ENCODE assay signal across 31 cellular contexts in the genomic region with DNA sequence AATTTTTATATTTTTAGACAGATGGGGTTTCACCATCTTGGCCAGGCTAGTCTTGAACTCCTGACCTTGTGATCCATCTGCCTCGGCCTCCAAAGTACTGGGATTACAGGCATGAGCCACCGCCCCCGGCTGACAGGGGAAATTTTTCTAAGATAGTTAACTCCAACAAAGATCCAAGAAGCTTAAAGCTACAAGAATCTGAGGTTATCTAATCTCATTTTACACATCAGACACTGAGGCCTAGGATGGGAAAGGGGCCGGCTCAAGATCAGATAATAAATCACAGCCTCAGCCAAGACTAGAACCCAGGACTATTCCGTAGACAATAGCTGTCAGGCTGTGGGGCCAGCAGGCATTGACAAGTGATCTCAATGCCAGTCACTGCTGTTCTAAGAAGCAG.
"Had no signal": no experiment of that assay in that cellular context is flagged by ENCODE, and none has a peak within 500 bp of the region (broad histone marks: within the 10 kb centered on the region; RNA-seq: fewer than 3 reads in every experiment).

No MANE protein-coding gene starts in this region.

- H3K27me3 Mint-ChIP-seq: activated CD4-positive, alpha-beta T cell treated with anti-CD3 and anti-CD28 coated beads for 36 hours; activated CD4-positive, alpha-beta T cell treated with anti-CD3 and anti-CD28 coated beads, Interleukin-2, amount 10 ng/mL, durations not matched to agents 7 days and 5 days; activated naive CD4-positive, alpha-beta T cell treated with anti-CD3 and anti-CD28 coated beads, Interleukin-2, amount 50 U/mL, for 24 hours; activated naive CD8-positive, alpha-beta T cell treated with anti-CD3 and anti-CD28 coated beads, Interleukin-2, amount 10 ng/mL, durations not matched to agents 7 days and 5 days; activated T-cell treated with anti-CD3 and anti-CD28 coated beads, Interleukin-2, amount 50 U/mL, for 24 hours; T-cell had no signal

- ATAC-seq: activated CD4-positive, alpha-beta T cell treated with anti-CD3 and anti-CD28 coated beads for 36 hours; activated CD4-positive, CD25-positive, alpha-beta regulatory T cell treated with anti-CD3 and anti-CD28 coated beads, Interleukin-2, amount 50 U/mL, for 24 hours; activated CD8-positive, alpha-beta T cell treated with anti-CD3 and anti-CD28 coated beads, Interleukin-2, amount 10 ng/mL, durations not matched to agents 7 days and 5 days; body of pancreas; K562; Panc1; SK-N-SH treated with all-trans-retinoic acid at 6 μM for 48 hours; T-cell had no signal

- H3K27ac ChIP-seq: body of pancreas, breast epithelium, SJSA1 had no signal

- H3K4me1 Mint-ChIP-seq: activated naive CD8-positive, alpha-beta T cell treated with anti-CD3 and anti-CD28 coated beads, Interleukin-2, amount 10 ng/mL, durations not matched to agents 7 days and 5 days had no signal

- H3K9me3 Mint-ChIP-seq: activated CD4-positive, alpha-beta T cell treated with anti-CD3 and anti-CD28 coated beads, Interleukin-2, amount 10 ng/mL, durations not matched to agents 7 days and 5 days; activated naive CD4-positive, alpha-beta T cell treated with anti-CD3 and anti-CD28 coated beads, Interleukin-2, amount 50 U/mL, for 24 hours; activated naive CD8-positive, alpha-beta T cell treated with anti-CD3 and anti-CD28 coated beads, Interleukin-2, amount 10 ng/mL, durations not matched to agents 7 days and 5 days; activated T-cell treated with anti-CD3 and anti-CD28 coated beads, Interleukin-2, amount 50 U/mL, for 24 hours; activated T-helper 2 cell treated with anti-CD3 and anti-CD28 coated beads, Interferon-gamma antibody, Interleukin-2, Interleukin-4, amounts not matched to agents 10 μg/mL and 5 μg/mL and 100 μg/mL, durations not matched to agents 14 hours and 24 hours and 36 hours; T-cell had no signal

- H3K9me3 ChIP-seq: body of pancreas, breast epithelium, SJSA1 had no signal

- DNase-seq: activated CD4-positive, alpha-beta T cell treated with anti-CD3 and anti-CD28 coated beads for 36 hours; activated CD4-positive, alpha-beta T cell treated with anti-CD3 and anti-CD28 coated beads, Interleukin-2, amount 10 ng/mL, durations not matched to agents 7 days and 5 days; activated CD4-positive, alpha-beta T cell treated with anti-CD3 and anti-CD28 coated beads, Interleukin-2, amount 50 U/mL, for 48 hours; activated CD8-positive, alpha-beta T cell treated with anti-CD3 and anti-CD28 coated beads, Interleukin-2, amount 10 ng/mL, durations not matched to agents 7 days and 5 days; activated gamma-delta T cell; activated naive CD4-positive, alpha-beta T cell treated with Interleukin-2 at 50 U/mL for 16 hours; activated naive CD8-positive, alpha-beta T cell treated with anti-CD3 and anti-CD28 coated beads, Interleukin-2, amount 10 ng/mL, durations not matched to agents 7 days and 5 days; activated T-cell treated with anti-CD3 and anti-CD28 coated beads, Interleukin-2, amount 50 U/mL, for 24 hours; body of pancreas; NCI-H1105; NCI-H1417 treated with DMSO at 0.1 percent for 48 hours; NCI-H187 treated with DMSO at 0.1 percent for 48 hours; NCI-H2081; NCI-H2171 treated with DMSO at 0.1 percent for 48 hours; NCI-H2227 treated with DMSO at 0.1 percent for 48 hours; NCI-H446; NCI-H510A treated with DMSO at 0.1 percent for 48 hours; NCI-H526 treated with DMSO at 0.1 percent for 48 hours; NCI-H774; SHP77 treated with DMSO at 0.1 percent for 48 hours; T-cell; T-helper 2 cell; T1000 had no signal

- H3K4me1 ChIP-seq: body of pancreas, breast epithelium had no signal

- H3K4me3 Mint-ChIP-seq: activated CD4-positive, alpha-beta T cell treated with anti-CD3 and anti-CD28 coated beads for 36 hours; activated CD4-positive, alpha-beta T cell treated with anti-CD3 and anti-CD28 coated beads, Interleukin-2, amount 10 ng/mL, durations not matched to agents 7 days and 5 days; activated CD8-positive, alpha-beta T cell treated with anti-CD3 and anti-CD28 coated beads, Interleukin-2, amount 10 ng/mL, durations not matched to agents 7 days and 5 days; activated naive CD4-positive, alpha-beta T cell treated with anti-CD3 and anti-CD28 coated beads, Interleukin-2, amount 50 U/mL, for 24 hours; activated naive CD8-positive, alpha-beta T cell treated with anti-CD3 and anti-CD28 coated beads, Interleukin-2, amount 10 ng/mL, durations not matched to agents 7 days and 5 days; activated T-cell treated with anti-CD3 and anti-CD28 coated beads, Interleukin-2, amount 50 U/mL, for 24 hours; T-cell had no signal

- H3K4me3 ChIP-seq: body of pancreas, breast epithelium, K562, SJSA1 had no signal

- H3K27me3 ChIP-seq: body of pancreas, breast epithelium, SJSA1 had no signal

- H3K27ac Mint-ChIP-seq: activated CD4-positive, alpha-beta T cell treated with anti-CD3 and anti-CD28 coated beads for 36 hours; activated CD4-positive, alpha-beta T cell treated with anti-CD3 and anti-CD28 coated beads, Interleukin-2, amount 10 ng/mL, durations not matched to agents 7 days and 5 days; activated CD8-positive, alpha-beta T cell treated with anti-CD3 and anti-CD28 coated beads, Interleukin-2, amount 10 ng/mL, durations not matched to agents 7 days and 5 days; activated naive CD8-positive, alpha-beta T cell treated with anti-CD3 and anti-CD28 coated beads, Interleukin-2, amount 10 ng/mL, durations not matched to agents 7 days and 5 days; activated T-cell treated with anti-CD3 and anti-CD28 coated beads, Interleukin-2, amount 50 U/mL, for 24 hours; activated T-helper 2 cell treated with anti-CD3 and anti-CD28 coated beads, Interferon-gamma antibody, Interleukin-2, Interleukin-4, amounts not matched to agents 10 μg/mL and 5 μg/mL and 100 μg/mL, durations not matched to agents 14 hours and 24 hours and 36 hours; T-cell had no signal

- H3K36me3 ChIP-seq: breast epithelium had no signal
